ENCODE assay signal across 7 cellular contexts in genomic region chr10:80463868-80464267, GRCh38. TPM values are rescaled to one million over a fixed set of nuclear protein-coding genes. Genes with fewer than 3 reads are reported as not detected.
DNase-seq lines count a peak whose midpoint lies in the region; ATAC-seq lines count a peak whose summit lies in the region.

No MANE protein-coding gene starts in this region.

- H3K36me3 Mint-ChIP-seq in IgD-negative memory B cell (no peaks in the 10 kb centered on the region), immature natural killer cell (peaks cover 0 to 15% (median 3%) of the 10 kb centered on the region in 3 donors)
- peaks cover 58% of the 10 kb centered on the region for H3K36me3 Mint-ChIP-seq in activated T-helper 17 cell treated with anti-CD3 and anti-CD28 coated beads, Interleukin-2, amount 50 U/mL, for 72 hours (ENCODE audit: low read depth)
- peaks cover 0 to 7% of the 10 kb centered on the region in 2 donors for H3K36me3 Mint-ChIP-seq in stimulated activated naive B cell treated with anti-CD40 and anti-IgM and Interleukin-4, amounts not matched to agents 10 μg/mL and 1 μg/mL and 100 μg/mL, for 72 hours

- H3K27ac Mint-ChIP-seq in IgD-negative memory B cell (peak overlapping the region; percentile 62 to 88 (median 83)), immature natural killer cell (peak overlapping the region; percentile 92 to 97 (median 94))
- H3K27ac Mint-ChIP-seq in activated T-helper 17 cell treated with anti-CD3 and anti-CD28 coated beads, Interleukin-2, amount 50 U/mL, for 72 hours, result peak overlapping the region; percentile 36
- H3K27ac Mint-ChIP-seq in stimulated activated naive B cell treated with anti-CD40 and anti-IgM and Interleukin-4, amounts not matched to agents 10 μg/mL and 1 μg/mL and 100 μg/mL, for 72 hours, result peak overlapping the region; percentile 88

- peaks cover 58 to 69% (median 66%) of the 10 kb centered on the region in 3 donors for H3K4me1 Mint-ChIP-seq in IgD-negative memory B cell
- H3K4me1 Mint-ChIP-seq in activated T-helper 17 cell treated with anti-CD3 and anti-CD28 coated beads, Interleukin-2, amount 50 U/mL, for 72 hours, result peaks cover 69% of the 10 kb centered on the region
- peaks cover 100% of the 10 kb centered on the region in 2 donors for H3K4me1 Mint-ChIP-seq in immature natural killer cell
- H3K4me1 Mint-ChIP-seq in stimulated activated naive B cell treated with anti-CD40 and anti-IgM and Interleukin-4, amounts not matched to agents 10 μg/mL and 1 μg/mL and 100 μg/mL, for 72 hours, result peaks cover 70 to 96% of the 10 kb centered on the region in 2 donors

- H3K27me3 Mint-ChIP-seq in IgD-negative memory B cell (no peaks in the 10 kb centered on the region), immature natural killer cell (ENCODE audit: low read depth in 3 of 3) (peaks cover 2 to 11% (median 2%) of the 10 kb centered on the region in 3 donors)
- H3K27me3 Mint-ChIP-seq in activated T-helper 17 cell treated with anti-CD3 and anti-CD28 coated beads, Interleukin-2, amount 50 U/mL, for 72 hours, result no peaks in the 10 kb centered on the region
- no peaks in the 10 kb centered on the region for H3K27me3 Mint-ChIP-seq in stimulated activated naive B cell treated with anti-CD40 and anti-IgM and Interleukin-4, amounts not matched to agents 10 μg/mL and 1 μg/mL and 100 μg/mL, for 72 hours

- DNase-seq in immature natural killer cell, result no peak
- DNase-seq in stimulated activated naive B cell treated with anti-CD40 and anti-IgM and Interleukin-4, amounts not matched to agents 10 μg/mL and 1 μg/mL and 100 μg/mL, for 72 hours, result no peak
- DNase-seq in NCI-H1694 (lab: John Stamatoyannopoulos, UW), result no peak
- no peak for DNase-seq in NCI-H2029 treated with DMSO at 0.1 percent for 48 hours (lab: John Stamatoyannopoulos, UW)

- H3K4me3 Mint-ChIP-seq in IgD-negative memory B cell (peak overlapping the region in 2 of 4 donors; percentile 88 to 91), immature natural killer cell (peak overlapping the region; percentile 71 to 97 (median 75))
- H3K4me3 Mint-ChIP-seq in activated T-helper 17 cell treated with anti-CD3 and anti-CD28 coated beads, Interleukin-2, amount 50 U/mL, for 72 hours, result peak overlapping the region; percentile 91
- peak overlapping the region in 1 of 2 donors; percentile 71 for H3K4me3 Mint-ChIP-seq in stimulated activated naive B cell treated with anti-CD40 and anti-IgM and Interleukin-4, amounts not matched to agents 10 μg/mL and 1 μg/mL and 100 μg/mL, for 72 hours

- H3K9me3 Mint-ChIP-seq in IgD-negative memory B cell (no peaks in the 10 kb centered on the region), immature natural killer cell (no peaks in the 10 kb centered on the region)
- no peaks in the 10 kb centered on the region for H3K9me3 Mint-ChIP-seq in activated T-helper 17 cell treated with anti-CD3 and anti-CD28 coated beads, Interleukin-2, amount 50 U/mL, for 72 hours
- H3K9me3 Mint-ChIP-seq in stimulated activated naive B cell treated with anti-CD40 and anti-IgM and Interleukin-4, amounts not matched to agents 10 μg/mL and 1 μg/mL and 100 μg/mL, for 72 hours, result no peaks in the 10 kb centered on the region

- no peak for ATAC-seq in activated T-helper 17 cell treated with anti-CD3 and anti-CD28 coated beads, Interleukin-2, amount 50 U/mL, for 72 hours (replicated peaks)
- no peak for ATAC-seq in stimulated activated naive B cell treated with anti-CD40 and anti-IgM and Interleukin-4, amounts not matched to agents 10 μg/mL and 1 μg/mL and 100 μg/mL, for 72 hours (replicated peaks)
- no peak for ATAC-seq in HG03439 (IDR thresholded peaks at IDR 0.05; ENCODE audit: unreplicated experiment)

RNA-seq across cellular contexts. Expression of gene TSPAN14, which starts 9.8 kb away (rescaled TPM):
- polyA plus RNA-seq in IgD-negative memory B cell (45.0 TPM), immature natural killer cell (100 to 1,000 TPM; 141 to 363 (median 226) TPM)
- total RNA-seq in activated T-helper 17 cell treated with anti-CD3 and anti-CD28 coated beads, Interleukin-2, amount 50 U/mL, for 72 hours, result 10 to 100 TPM; 61.9 to 64.5 TPM

RNA-seq across cellular contexts. Expression of gene PRXL2A, which starts 55.5 kb away (rescaled TPM):
- polyA plus RNA-seq in IgD-negative memory B cell, result 13.2 TPM
- total RNA-seq in activated T-helper 17 cell treated with anti-CD3 and anti-CD28 coated beads, Interleukin-2, amount 50 U/mL, for 72 hours, result 1 to 10 TPM; 9.4 to 9.6 TPM
- polyA plus RNA-seq in immature natural killer cell, result 1 to 10 TPM; 3.9 to 6.3 (median 4.3) TPM

Comparison
In these comparisons a context has a peak if more than half of its experiments do, and no peak if none do; other contexts are left out.
1. H3K27ac Mint-ChIP-seq: peak in every context shown above with its lines; median percentile 94 in immature natural killer cell; 88 in stimulated activated naive B cell treated with anti-CD40 and anti-IgM and Interleukin-4, amounts not matched to agents 10 μg/mL and 1 μg/mL and 100 μg/mL, for 72 hours; 83 in IgD-negative memory B cell; 36 in activated T-helper 17 cell treated with anti-CD3 and anti-CD28 coated beads, Interleukin-2, amount 50 U/mL, for 72 hours.